ENCODE assay signal across 1 cellular context in the genomic region with DNA sequence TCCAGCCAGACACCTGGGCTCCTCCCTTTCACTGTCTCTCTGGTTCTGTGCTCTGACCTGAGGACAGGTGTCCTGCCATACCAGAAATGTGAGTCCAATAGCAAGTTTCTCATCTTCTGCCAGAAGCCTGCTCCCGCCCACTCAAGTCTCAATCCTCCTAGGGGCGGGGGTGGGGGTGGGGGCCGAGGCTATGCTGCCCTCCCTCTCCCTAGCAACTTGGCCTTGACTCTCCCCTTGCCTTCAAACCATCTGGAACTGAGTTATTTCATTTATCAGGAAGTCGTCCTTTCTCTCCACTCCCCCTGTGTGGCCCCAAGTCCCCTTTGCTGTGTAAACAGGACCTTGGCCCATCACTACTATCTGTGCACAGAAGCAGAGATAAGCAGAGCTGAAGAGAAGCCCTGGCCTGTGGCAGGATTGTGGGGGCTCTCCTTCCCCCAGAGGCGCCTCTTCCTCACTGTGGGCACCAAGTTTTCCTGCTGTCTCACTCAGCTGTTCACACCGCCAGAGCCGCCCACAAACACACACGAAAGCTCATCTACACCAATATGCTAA.
TF ChIP-seq lines count a peak whose summit lies in the region.

No MANE protein-coding gene starts in this region.

TF ChIP-seq in GM12878, 131 proteins besides CTCF, POLR2A, EP300 and RAD21 (continued from another document):
- TF ChIP-seq, protein P1, sequence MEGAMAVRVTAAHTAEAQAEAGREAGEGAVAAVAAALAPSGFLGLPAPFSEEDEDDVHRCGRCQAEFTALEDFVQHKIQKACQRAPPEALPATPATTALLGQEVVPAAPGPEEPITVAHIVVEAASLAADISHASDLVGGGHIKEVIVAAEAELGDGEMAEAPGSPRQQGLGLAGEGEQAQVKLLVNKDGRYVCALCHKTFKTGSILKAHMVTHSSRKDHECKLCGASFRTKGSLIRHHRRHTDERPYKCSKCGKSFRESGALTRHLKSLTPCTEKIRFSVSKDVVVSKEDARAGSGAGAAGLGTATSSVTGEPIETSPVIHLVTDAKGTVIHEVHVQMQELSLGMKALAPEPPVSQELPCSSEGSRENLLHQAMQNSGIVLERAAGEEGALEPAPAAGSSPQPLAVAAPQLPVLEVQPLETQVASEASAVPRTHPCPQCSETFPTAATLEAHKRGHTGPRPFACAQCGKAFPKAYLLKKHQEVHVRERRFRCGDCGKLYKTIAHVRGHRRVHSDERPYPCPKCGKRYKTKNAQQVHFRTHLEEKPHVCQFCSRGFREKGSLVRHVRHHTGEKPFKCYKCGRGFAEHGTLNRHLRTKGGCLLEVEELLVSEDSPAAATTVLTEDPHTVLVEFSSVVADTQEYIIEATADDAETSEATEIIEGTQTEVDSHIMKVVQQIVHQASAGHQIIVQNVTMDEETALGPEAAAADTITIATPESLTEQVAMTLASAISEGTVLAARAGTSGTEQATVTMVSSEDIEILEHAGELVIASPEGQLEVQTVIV (IDR thresholded peaks at IDR 0.05; ENCODE audit: borderline replicate concordance, partially characterized antibody) = no peak
- no peak for TF ChIP-seq JUNB (IDR thresholded peaks at IDR 0.05)
